In the genomic region with DNA sequence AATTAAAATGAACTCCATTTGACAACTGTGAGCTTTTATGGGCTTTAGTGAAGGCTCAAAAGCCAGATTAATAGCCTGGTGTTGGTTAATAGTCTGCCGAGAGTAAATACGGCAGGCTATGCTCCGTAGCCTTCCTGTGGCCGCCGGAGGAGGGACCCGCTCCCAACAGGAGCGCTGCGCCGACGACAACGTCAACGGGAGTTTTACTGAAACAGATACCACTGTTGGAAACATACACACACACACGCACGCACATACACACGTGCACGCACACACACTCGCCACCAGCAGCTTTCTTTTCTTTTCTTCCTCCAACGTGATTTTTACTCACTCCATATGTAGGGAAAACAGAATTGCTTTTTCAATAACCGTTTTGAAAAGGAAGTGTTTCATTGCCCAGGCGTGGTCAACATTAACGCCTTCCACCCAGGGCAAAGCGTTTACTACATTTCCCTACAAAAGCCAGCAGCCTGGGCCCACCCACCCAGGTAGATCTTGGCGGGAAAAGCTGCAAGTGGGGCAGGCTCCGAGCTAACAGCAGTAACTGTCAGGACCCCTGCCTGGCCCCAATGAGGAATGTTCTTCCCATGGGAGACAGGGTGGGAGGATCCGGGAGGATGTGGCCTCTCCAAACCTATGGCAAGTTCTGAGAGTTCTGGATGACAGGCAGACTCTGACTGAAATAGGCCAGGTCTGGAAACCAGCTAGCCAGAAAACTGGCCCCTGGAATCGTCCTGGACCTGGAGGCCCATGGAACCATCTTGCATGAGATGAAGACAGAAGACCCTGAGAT, we compare ENCODE assay signal across 20 cellular contexts.
A peak's percentile ranks its signal among the peaks of the same experiment; 100 is the strongest.
DNase-seq lines count a peak whose midpoint lies in the region; ATAC-seq lines count a peak whose summit lies in the region.
"Had no signal": no experiment of that assay in that cellular context is flagged by ENCODE, and none has a peak within 500 bp of the region (broad histone marks: within the 10 kb centered on the region; RNA-seq: fewer than 3 reads in every experiment).

No MANE protein-coding gene starts in this region.

- no peaks in the 10 kb centered on the region for H3K36me3 ChIP-seq in skeletal muscle tissue (ENCODE audit: control insufficient read depth in 3 of 3, insufficient read depth in 3 of 3, low read length in 3 of 3)
- H3K36me3 ChIP-seq: Peyer's patch had no signal

- H3K4me3 Mint-ChIP-seq in activated CD4-positive, alpha-beta T cell treated with anti-CD3 and anti-CD28 coated beads for 36 hours, result no peak overlapping the region
- H3K4me3 Mint-ChIP-seq in dendritic cell treated with granulocyte-macrophage colony-stimulating factor and Interleukin-4, amounts not matched to agents 40 ng/mL and 50 ng/mL, for 4 days, result peak overlapping the region; percentile 37
- H3K4me3 Mint-ChIP-seq: effector memory CD8-positive, alpha-beta T cell; natural killer cell; stimulated activated naive CD8-positive, alpha-beta T cell treated with anti-CD3 and anti-CD28 coated beads, Interleukin-15, amount 100 ng/mL, for 72 hours had no signal

- H3K9me3 Mint-ChIP-seq in activated CD4-positive, alpha-beta T cell treated with anti-CD3 and anti-CD28 coated beads for 36 hours (ENCODE audit: low read depth), result no peaks in the 10 kb centered on the region
- no peaks in the 10 kb centered on the region for H3K9me3 Mint-ChIP-seq in dendritic cell treated with granulocyte-macrophage colony-stimulating factor and Interleukin-4, amounts not matched to agents 40 ng/mL and 50 ng/mL, for 4 days
- H3K9me3 Mint-ChIP-seq: effector memory CD8-positive, alpha-beta T cell; natural killer cell; stimulated activated naive CD8-positive, alpha-beta T cell treated with anti-CD3 and anti-CD28 coated beads, Interleukin-15, amount 100 ng/mL, for 72 hours had no signal

- peaks cover 27% of the 10 kb centered on the region for H3K27me3 Mint-ChIP-seq in activated CD4-positive, alpha-beta T cell treated with anti-CD3 and anti-CD28 coated beads for 36 hours
- H3K27me3 Mint-ChIP-seq in dendritic cell treated with granulocyte-macrophage colony-stimulating factor and Interleukin-4, amounts not matched to agents 40 ng/mL and 50 ng/mL, for 4 days, result peaks cover 23% of the 10 kb centered on the region

- H3K27ac ChIP-seq in skeletal muscle tissue (ENCODE audit: low read depth, low read length), result no peak overlapping the region
- H3K27ac ChIP-seq: A549, Peyer's patch, skin epidermis had no signal

- intact Hi-C loops in activated CD4-positive, alpha-beta T cell treated with anti-CD3 and anti-CD28 coated beads for 36 hours (cut with DNase I, micrococcal nuclease), result no loop called here
- intact Hi-C loops in dendritic cell treated with granulocyte-macrophage colony-stimulating factor and Interleukin-4, amounts not matched to agents 40 ng/mL and 50 ng/mL, for 4 days (cut with micrococcal nuclease), result no loop called here

- H3K4me1 Mint-ChIP-seq in activated CD4-positive, alpha-beta T cell treated with anti-CD3 and anti-CD28 coated beads for 36 hours, result no peaks in the 10 kb centered on the region
- no peaks in the 10 kb centered on the region for H3K4me1 Mint-ChIP-seq in dendritic cell treated with granulocyte-macrophage colony-stimulating factor and Interleukin-4, amounts not matched to agents 40 ng/mL and 50 ng/mL, for 4 days (ENCODE audit: low read depth)
- H3K4me1 Mint-ChIP-seq: stimulated activated naive CD8-positive, alpha-beta T cell treated with anti-CD3 and anti-CD28 coated beads, Interleukin-15, amount 100 ng/mL, for 72 hours had no signal

- H3K4me1 ChIP-seq in skeletal muscle tissue (ENCODE audit: control insufficient read depth in 3 of 3, insufficient read depth in 3 of 3, low read length in 3 of 3), result peaks cover 0 to 9% (median 0%) of the 10 kb centered on the region in 3 donors
- H3K4me1 ChIP-seq: A549 had no signal

- H3K9ac ChIP-seq in skeletal muscle tissue (ENCODE audit: low read depth in 1 of 3, low read length in 3 of 3), result peak overlapping the region in 2 of 3 donors; percentile 12 to 41

- no peak for ATAC-seq in activated CD4-positive, alpha-beta T cell treated with anti-CD3 and anti-CD28 coated beads for 36 hours
- ATAC-seq in left lobe of liver, result peak; percentile 52
- no peak for ATAC-seq in GM18502 (IDR thresholded peaks at IDR 0.05; ENCODE audit: poor library complexity, unreplicated experiment)
- ATAC-seq: A549; effector memory CD8-positive, alpha-beta T cell; HCT116; natural killer cell; stimulated activated naive CD8-positive, alpha-beta T cell treated with anti-CD3 and anti-CD28 coated beads, Interleukin-15, amount 100 ng/mL, for 72 hours had no signal

- POLR2A ChIA-PET in activated CD4-positive, alpha-beta T cell treated with anti-CD3 and anti-CD28 coated beads for 36 hours (lab: Charles Lee), result no interaction called here

- no peaks in the 10 kb centered on the region for H3K9me3 ChIP-seq in skeletal muscle tissue (ENCODE audit: control insufficient read depth in 3 of 3, low read length in 3 of 3)
- H3K9me3 ChIP-seq: A549, Peyer's patch had no signal

- CTCF ChIA-PET in activated CD4-positive, alpha-beta T cell treated with anti-CD3 and anti-CD28 coated beads for 36 hours (lab: Charles Lee), result no interaction called here

- H3K27me3 ChIP-seq in skeletal muscle tissue (ENCODE audit: control insufficient read depth in 3 of 3, insufficient read depth in 3 of 3, low read length in 3 of 3), result peaks cover 13 to 40% (median 17%) of the 10 kb centered on the region in 3 donors
- H3K27me3 ChIP-seq: Peyer's patch had no signal

- no peak overlapping the region for H3K27ac Mint-ChIP-seq in activated CD4-positive, alpha-beta T cell treated with anti-CD3 and anti-CD28 coated beads for 36 hours
- H3K27ac Mint-ChIP-seq in dendritic cell treated with granulocyte-macrophage colony-stimulating factor and Interleukin-4, amounts not matched to agents 40 ng/mL and 50 ng/mL, for 4 days, result no peak overlapping the region
- H3K27ac Mint-ChIP-seq: effector memory CD8-positive, alpha-beta T cell; natural killer cell had no signal

- peak overlapping the region in 1 of 3 donors; percentile 52 for H3K4me3 ChIP-seq in skeletal muscle tissue (ENCODE audit: low read length in 3 of 3)
- H3K4me3 ChIP-seq: A549, skin epidermis had no signal

- DNase-seq in activated CD4-positive, alpha-beta T cell treated with anti-CD3 and anti-CD28 coated beads for 36 hours, result peak; percentile 29
- DNase-seq in activated CD4-positive, alpha-beta T cell treated with anti-CD3 and anti-CD28 coated beads, Interleukin-2, amount 50 U/mL, for 1 hour, result no peak
- no peak for DNase-seq in left lobe of liver (ENCODE audit: low spot score)
- DNase-seq in RKO (ENCODE audit: low spot score), result no peak
- no peak for DNase-seq in CD1c-positive myeloid dendritic cell (ENCODE audit: extremely low spot score)
- DNase-seq: activated CD4-positive, alpha-beta T cell treated with anti-CD3 and anti-CD28 coated beads for 48 hours; anterior cingulate cortex; effector memory CD8-positive, alpha-beta T cell; KG1; natural killer cell; NCI-H1436 treated with DMSO at 0.1 percent for 48 hours; NCI-H524 treated with DMSO at 0.1 percent for 48 hours; Peyer's patch; stimulated activated naive CD8-positive, alpha-beta T cell treated with anti-CD3 and anti-CD28 coated beads, Interleukin-15, amount 100 ng/mL, for 72 hours had no signal

- H3K36me3 Mint-ChIP-seq in activated CD4-positive, alpha-beta T cell treated with anti-CD3 and anti-CD28 coated beads for 36 hours (ENCODE audit: low read depth), result no peaks in the 10 kb centered on the region
- no peaks in the 10 kb centered on the region for H3K36me3 Mint-ChIP-seq in dendritic cell treated with granulocyte-macrophage colony-stimulating factor and Interleukin-4, amounts not matched to agents 40 ng/mL and 50 ng/mL, for 4 days (ENCODE audit: low read depth)
- H3K36me3 Mint-ChIP-seq: natural killer cell had no signal
